ENCODE assay signal across 21 cellular contexts in the genomic region with DNA sequence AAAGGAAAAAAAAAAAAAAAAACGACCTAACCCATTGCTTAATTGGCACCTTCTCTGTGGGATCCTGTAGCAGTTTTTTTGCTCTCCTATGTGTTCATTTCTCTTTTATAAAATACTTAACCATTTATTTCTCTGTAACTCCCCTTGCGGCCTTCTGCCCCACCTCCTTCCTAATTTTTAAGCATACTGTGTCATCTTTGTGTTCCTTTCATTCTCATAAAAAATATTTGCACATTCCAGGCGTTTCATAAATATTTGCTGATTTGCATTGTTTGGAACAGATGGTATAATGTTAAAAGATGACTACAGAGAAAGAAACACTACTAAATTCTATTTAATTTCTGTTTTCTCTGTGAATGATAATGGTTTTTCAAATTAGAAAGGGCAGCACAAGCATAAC.
"Had no signal": no experiment of that assay in that cellular context is flagged by ENCODE, and none has a peak within 500 bp of the region (broad histone marks: within the 10 kb centered on the region; RNA-seq: fewer than 3 reads in every experiment).

No MANE protein-coding gene starts in this region.

- H3K4me1 ChIP-seq: esophagus squamous epithelium, parathyroid adenoma, prostate gland, stomach, transverse colon had no signal

- H3K4me3 ChIP-seq: esophagus squamous epithelium, hepatocyte, lung, prostate gland, stomach, thoracic aorta, transverse colon had no signal

- H3K27ac ChIP-seq: esophagus squamous epithelium, hepatocyte, parathyroid adenoma, prostate gland, stomach, thoracic aorta, transverse colon had no signal

- H3K9me3 ChIP-seq: esophagus squamous epithelium, prostate gland, stomach, thoracic aorta, transverse colon had no signal

- H3K27me3 ChIP-seq: esophagus squamous epithelium, hepatocyte, stomach, transverse colon had no signal

- ATAC-seq: left colon; left ventricle myocardium superior; naive thymus-derived CD4-positive, alpha-beta T cell; sciatic nerve had no signal

- DNase-seq: esophagus squamous epithelium; foreskin melanocyte; head of caudate nucleus; left colon; left ventricle myocardium superior; mesenchymal stem cell; midbrain; naive thymus-derived CD4-positive, alpha-beta T cell; nephron progenitor cell; small intestine; stimulated activated CD4-positive, alpha-beta T cell treated with anti-CD3 and anti-CD28 coated beads, Interleukin-12 subunit alpha, Interleukin-12 subunit beta, amount 100 ng/mL, for 4 hours; stimulated activated naive CD4-positive, alpha-beta T cell; stomach; substantia nigra; transverse colon had no signal
